In the genomic region with DNA sequence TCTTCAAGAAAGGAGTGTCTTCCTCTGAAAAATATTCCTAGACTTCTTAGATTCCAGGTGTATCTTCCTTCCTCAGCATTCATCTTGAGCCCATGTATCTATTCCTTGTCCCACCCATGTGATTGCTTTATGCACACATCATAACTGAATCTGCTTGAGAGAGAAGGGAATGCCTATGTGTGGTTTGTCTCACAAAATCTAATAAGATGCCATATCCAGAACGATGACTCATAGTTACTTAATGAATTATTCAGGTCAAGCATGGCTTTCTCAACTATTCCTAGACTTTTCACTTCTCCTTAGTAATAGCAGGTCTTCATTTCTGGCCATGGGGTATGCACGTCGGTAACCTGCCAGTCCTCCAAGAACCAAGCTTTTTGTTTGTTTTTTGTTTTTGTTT, we compare ENCODE assay signal across 1 cellular context.
TF ChIP-seq lines count a peak whose summit lies in the region.

No MANE protein-coding gene starts in this region.

TF ChIP-seq in GM12878, 131 proteins besides CTCF, POLR2A, EP300 and RAD21 (continued from another document):
- TF ChIP-seq, protein P1, sequence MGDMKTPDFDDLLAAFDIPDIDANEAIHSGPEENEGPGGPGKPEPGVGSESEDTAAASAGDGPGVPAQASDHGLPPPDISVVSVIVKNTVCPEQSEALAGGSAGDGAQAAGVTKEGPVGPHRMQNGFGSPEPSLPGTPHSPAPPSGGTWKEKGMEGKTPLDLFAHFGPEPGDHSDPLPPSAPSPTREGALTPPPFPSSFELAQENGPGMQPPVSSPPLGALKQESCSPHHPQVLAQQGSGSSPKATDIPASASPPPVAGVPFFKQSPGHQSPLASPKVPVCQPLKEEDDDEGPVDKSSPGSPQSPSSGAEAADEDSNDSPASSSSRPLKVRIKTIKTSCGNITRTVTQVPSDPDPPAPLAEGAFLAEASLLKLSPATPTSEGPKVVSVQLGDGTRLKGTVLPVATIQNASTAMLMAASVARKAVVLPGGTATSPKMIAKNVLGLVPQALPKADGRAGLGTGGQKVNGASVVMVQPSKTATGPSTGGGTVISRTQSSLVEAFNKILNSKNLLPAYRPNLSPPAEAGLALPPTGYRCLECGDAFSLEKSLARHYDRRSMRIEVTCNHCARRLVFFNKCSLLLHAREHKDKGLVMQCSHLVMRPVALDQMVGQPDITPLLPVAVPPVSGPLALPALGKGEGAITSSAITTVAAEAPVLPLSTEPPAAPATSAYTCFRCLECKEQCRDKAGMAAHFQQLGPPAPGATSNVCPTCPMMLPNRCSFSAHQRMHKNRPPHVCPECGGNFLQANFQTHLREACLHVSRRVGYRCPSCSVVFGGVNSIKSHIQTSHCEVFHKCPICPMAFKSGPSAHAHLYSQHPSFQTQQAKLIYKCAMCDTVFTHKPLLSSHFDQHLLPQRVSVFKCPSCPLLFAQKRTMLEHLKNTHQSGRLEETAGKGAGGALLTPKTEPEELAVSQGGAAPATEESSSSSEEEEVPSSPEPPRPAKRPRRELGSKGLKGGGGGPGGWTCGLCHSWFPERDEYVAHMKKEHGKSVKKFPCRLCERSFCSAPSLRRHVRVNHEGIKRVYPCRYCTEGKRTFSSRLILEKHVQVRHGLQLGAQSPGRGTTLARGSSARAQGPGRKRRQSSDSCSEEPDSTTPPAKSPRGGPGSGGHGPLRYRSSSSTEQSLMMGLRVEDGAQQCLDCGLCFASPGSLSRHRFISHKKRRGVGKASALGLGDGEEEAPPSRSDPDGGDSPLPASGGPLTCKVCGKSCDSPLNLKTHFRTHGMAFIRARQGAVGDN (IDR thresholded peaks at IDR 0.05), result no peak
- TF ChIP-seq, protein P2, sequence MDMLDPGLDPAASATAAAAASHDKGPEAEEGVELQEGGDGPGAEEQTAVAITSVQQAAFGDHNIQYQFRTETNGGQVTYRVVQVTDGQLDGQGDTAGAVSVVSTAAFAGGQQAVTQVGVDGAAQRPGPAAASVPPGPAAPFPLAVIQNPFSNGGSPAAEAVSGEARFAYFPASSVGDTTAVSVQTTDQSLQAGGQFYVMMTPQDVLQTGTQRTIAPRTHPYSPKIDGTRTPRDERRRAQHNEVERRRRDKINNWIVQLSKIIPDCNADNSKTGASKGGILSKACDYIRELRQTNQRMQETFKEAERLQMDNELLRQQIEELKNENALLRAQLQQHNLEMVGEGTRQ (IDR thresholded peaks at IDR 0.05; ENCODE audit: borderline replicate concordance, low read depth, low read length), result no peak
- TF ChIP-seq IKZF2 (IDR thresholded peaks at IDR 0.05) (peak in 1 of 2 experiments; percentile 46; a peak in 1 of 4 replicates), RUNX3 (IDR thresholded peaks at IDR 0.05; ENCODE audit: low read length) (peak; percentile 62; the same call in 1 of the 2 replicates), NFIC (IDR thresholded peaks at IDR 0.05; ENCODE audit: low read depth, low read length) (peak; percentile 48; the same call in 1 of the 2 replicates)
